Comparison of ENCODE assay signal across 23 cellular contexts in genomic region chr2:178674122-178674521, GRCh38.
A peak's percentile ranks its signal among the peaks of the same experiment; 100 is the strongest.
DNase-seq lines count a peak whose midpoint lies in the region; ATAC-seq, FAIRE-seq and TF ChIP-seq lines count a peak whose summit lies in the region.
"Had no signal": no experiment of that assay in that cellular context is flagged by ENCODE, and none has a peak within 500 bp of the region (broad histone marks: within the 10 kb centered on the region; RNA-seq: fewer than 3 reads in every experiment).

No MANE protein-coding gene starts in this region.

- intact Hi-C loops in HCT116 (cut with micrococcal nuclease): no loop called here
- intact Hi-C loops in CD14-positive monocyte (cut with micrococcal nuclease): no loop called here

- no peaks in the 10 kb centered on the region; the same call in 1 of the 2 replicates for H4K20me1 ChIP-seq in HCT116 (ENCODE audit: insufficient read depth)

- H3K27me3 Mint-ChIP-seq in CD14-positive monocyte (ENCODE audit: low read depth in 3 of 3): peaks cover 0 to 1% (median 0%) of the 10 kb centered on the region in 3 donors
- H3K27me3 Mint-ChIP-seq: activated CD8-positive, alpha-beta memory T cell treated with anti-CD3 and anti-CD28 coated beads, Interleukin-2, amount 10 ng/mL, durations not matched to agents 7 days and 5 days; CD4-positive, CD25-positive, alpha-beta regulatory T cell; IgD-negative memory B cell had no signal

- H3K27ac ChIP-seq in HCT116 (ENCODE audit: low read depth, low read length): no peak overlapping the region
- H3K27ac ChIP-seq: coronary artery, neutrophil, sigmoid colon, thoracic aorta had no signal

- H3K4me3 ChIP-seq in HCT116 (replicated peaks in 1 of 2; ENCODE audit: low read depth in 1 of 2, low read length in 2 of 2): no peak overlapping the region
- H3K4me3 ChIP-seq: coronary artery, GM12878, sigmoid colon, thoracic aorta had no signal

- no peak overlapping the region for H3K9ac ChIP-seq in HCT116 (ENCODE audit: low read length)

- no peaks in the 10 kb centered on the region for H3K36me3 Mint-ChIP-seq in CD14-positive monocyte
- H3K36me3 Mint-ChIP-seq: activated CD8-positive, alpha-beta memory T cell treated with anti-CD3 and anti-CD28 coated beads, Interleukin-2, amount 10 ng/mL, durations not matched to agents 7 days and 5 days had no signal

- no peak overlapping the region for H3K27ac Mint-ChIP-seq in CD14-positive monocyte
- H3K27ac Mint-ChIP-seq: activated CD8-positive, alpha-beta memory T cell treated with anti-CD3 and anti-CD28 coated beads, Interleukin-2, amount 10 ng/mL, durations not matched to agents 7 days and 5 days; CD4-positive, CD25-positive, alpha-beta regulatory T cell; IgD-negative memory B cell had no signal

- no peaks in the 10 kb centered on the region for H3K9me3 Mint-ChIP-seq in CD14-positive monocyte

- H3K79me2 ChIP-seq in HCT116 (ENCODE audit: insufficient read depth, low read length): no peaks in the 10 kb centered on the region

- no peak for ATAC-seq in HCT116
- ATAC-seq: activated CD8-positive, alpha-beta memory T cell treated with anti-CD3 and anti-CD28 coated beads, Interleukin-2, amount 10 ng/mL, durations not matched to agents 7 days and 5 days; GM12878 had no signal

- peak; percentile 17 for TF ChIP-seq CTCF in D721Med (IDR thresholded peaks at IDR 0.05; ENCODE audit: insufficient read depth, missing control alignments)
- peak; percentile 9 to 40 (median 37); a peak in 3 of 6 replicates for TF ChIP-seq CTCF in HCT116 (IDR thresholded peaks at IDR 0.05 in 2 of 3, conservative IDR thresholded peaks at IDR 0.05 in 1 of 3; ENCODE audit: borderline replicate concordance in 1 of 3, insufficient read depth in 1 of 3, low read depth in 2 of 3, low read length in 2 of 3)
- no peak for TF ChIP-seq CTCF in CD14-positive monocyte (IDR thresholded peaks at IDR 0.05)

- H2AFZ ChIP-seq in HCT116 (ENCODE audit: low read depth, low read length, poor library complexity, severe bottlenecking): no peak overlapping the region

- BruUV-seq in HCT116 (replicated peaks; lab: Mats Ljungman, UMichigan): no TSS peak

- DNase-seq in D721Med (ENCODE audit: insufficient read length, low spot score): no peak
- DNase-seq in HCT116 (ENCODE audit: low read depth, low spot score): peak; percentile 3
- peak; percentile 15 for DNase-seq in SK-MEL-5 (ENCODE audit: low read depth, low spot score)
- peak; percentile 14 for DNase-seq in iPS-NIHi11 (ENCODE audit: low spot score)
- no peak for DNase-seq in CD14-positive monocyte (ENCODE audit: low spot score)
- no peak for DNase-seq in SW480 (ENCODE audit: low spot score)
- DNase-seq in stimulated activated naive CD4-positive, alpha-beta T cell (lab: John Stamatoyannopoulos, UW): no peak
- DNase-seq: activated CD8-positive, alpha-beta memory T cell treated with anti-CD3 and anti-CD28 coated beads, Interleukin-2, amount 10 ng/mL, durations not matched to agents 7 days and 5 days; activated gamma-delta T cell treated with Interleukin-2 at 50 U/mL for 16 hours; aorta; CD4-positive, CD25-positive, alpha-beta regulatory T cell; erythroblast; head of caudate nucleus; kidney; NCI-H1105; NCI-H226; sigmoid colon; stimulated activated CD8-positive, alpha-beta memory T cell treated with anti-CD3 and anti-CD28 coated beads, Interleukin-4, amount 100 ng/mL, for 48 hours had no signal

- POLR2A ChIA-PET in HCT116 (lab: Charles Lee): no interaction called here

- in situ Hi-C loops in SK-MEL-5 (cut with HindIII; ENCODE audit: low pct_unique_long_range_greater_than_20kb, low sequenced_read_pairs): no loop called here

- peaks cover 53% of the 10 kb centered on the region for H3K27me3 ChIP-seq in HCT116 (ENCODE audit: insufficient read depth, low read length)
- H3K27me3 ChIP-seq: neutrophil, sigmoid colon had no signal

- H3K4me1 ChIP-seq in HCT116 (ENCODE audit: control insufficient read depth in 1 of 2, insufficient read depth in 2 of 2, low read length in 2 of 2): no peaks in the 10 kb centered on the region
- H3K4me1 ChIP-seq: sigmoid colon had no signal

- TF ChIP-seq RAD21 in HCT116 (IDR thresholded peaks at IDR 0.05; ENCODE audit: low read depth): peak; percentile 33; the same call in 1 of the 2 replicates

- TF ChIP-seq POLR2A in HCT116 (IDR thresholded peaks at IDR 0.05; ENCODE audit: borderline replicate concordance, extremely low read depth, insufficient read depth, insufficient read length): no peak

- CTCF ChIA-PET in HCT116 (lab: Charles Lee): interaction anchor here (1.5 kb wide), 2 partner anchors 10 to 27 kb away, joined by 3 to 8 read pairs; no protein-coding TSS in a partner anchor

- RAD21 ChIA-PET in HCT116 (lab: Charles Lee; ENCODE audit: low non-redundant PET in 1 of 2, low total read pairs in 2 of 2, uncharacterized antibody in 2 of 2, unreplicated experiment in 2 of 2): no interaction called here

- no peak overlapping the region for H3K4me2 ChIP-seq in HCT116 (ENCODE audit: low read length)

- no peaks in the 10 kb centered on the region for H3K4me1 Mint-ChIP-seq in CD14-positive monocyte
- H3K4me1 Mint-ChIP-seq: activated CD8-positive, alpha-beta memory T cell treated with anti-CD3 and anti-CD28 coated beads, Interleukin-2, amount 10 ng/mL, durations not matched to agents 7 days and 5 days had no signal

- H3K9me3 ChIP-seq in HCT116 (ENCODE audit: control insufficient read depth in 1 of 2, insufficient read depth in 1 of 2, low read depth in 1 of 2, low read length in 2 of 2): no peaks in the 10 kb centered on the region
- H3K9me3 ChIP-seq: sigmoid colon, thoracic aorta had no signal

- H3K36me3 ChIP-seq in HCT116 (ENCODE audit: control insufficient read depth in 1 of 2, insufficient read depth in 2 of 2, low read length in 2 of 2): no peaks in the 10 kb centered on the region
- H3K36me3 ChIP-seq: neutrophil, sigmoid colon, thoracic aorta had no signal

- FAIRE-seq in D721Med (lab: Jason Lieb, UNC): no peak
- FAIRE-seq: GM12878, kidney had no signal

- H3K4me3 Mint-ChIP-seq in CD14-positive monocyte: no peak overlapping the region
- H3K4me3 Mint-ChIP-seq: activated CD8-positive, alpha-beta memory T cell treated with anti-CD3 and anti-CD28 coated beads, Interleukin-2, amount 10 ng/mL, durations not matched to agents 7 days and 5 days; CD4-positive, CD25-positive, alpha-beta regulatory T cell; IgD-negative memory B cell had no signal

- no peaks in the 10 kb centered on the region for H3K9me2 ChIP-seq in HCT116 (ENCODE audit: insufficient read depth)

TF ChIP-seq in HCT116, 20 proteins besides CTCF, POLR2A, EP300 and RAD21 (continues in another document):
- TF ChIP-seq TCF7L2 (IDR thresholded peaks at IDR 0.05; ENCODE audit: borderline replicate concordance, extremely low read depth, insufficient read depth, insufficient read length): no peak
- TF ChIP-seq REST (IDR thresholded peaks at IDR 0.05; ENCODE audit: low read depth): no peak
- TF ChIP-seq POLR2AphosphoS5 (IDR thresholded peaks at IDR 0.05; ENCODE audit: low read depth, low read length): no peak
- no peak for TF ChIP-seq JUND (IDR thresholded peaks at IDR 0.05)
- no peak for TF ChIP-seq CBX3 (IDR thresholded peaks at IDR 0.05; ENCODE audit: low read depth)
- no peak for TF ChIP-seq EGR1 (IDR thresholded peaks at IDR 0.05; ENCODE audit: low read depth)
- no peak for TF ChIP-seq SRF (IDR thresholded peaks at IDR 0.05; ENCODE audit: low read depth)
- no peak for TF ChIP-seq ATF3 (IDR thresholded peaks at IDR 0.05)
- TF ChIP-seq ZNF274 (IDR thresholded peaks at IDR 0.05; ENCODE audit: low read depth, low read length): no peak
- no peak for TF ChIP-seq SIN3A (IDR thresholded peaks at IDR 0.05; ENCODE audit: low read depth)
- no peak for TF ChIP-seq ZFX (IDR thresholded peaks at IDR 0.05)
- no peak for TF ChIP-seq ELF1 (IDR thresholded peaks at IDR 0.05; ENCODE audit: borderline replicate concordance, low read depth)
- no peak for TF ChIP-seq EZH2 (IDR thresholded peaks at IDR 0.05)
- TF ChIP-seq FOSL1 (IDR thresholded peaks at IDR 0.05; ENCODE audit: low read depth): no peak
- no peak for TF ChIP-seq MAX (IDR thresholded peaks at IDR 0.05)
- TF ChIP-seq CEBPB (IDR thresholded peaks at IDR 0.05; ENCODE audit: low read depth): no peak
- no peak for TF ChIP-seq YY1 (IDR thresholded peaks at IDR 0.05; ENCODE audit: extremely low read depth, insufficient replicate concordance, low read depth, low read length)

Comparison
In these comparisons a context has a peak if more than half of its experiments do, and no peak if none do; other contexts are left out.
1. DNase-seq: peak in HCT116 (single experiment), SK-MEL-5 (single experiment) and iPS-NIHi11 (single experiment); none in D721Med (single experiment), CD14-positive monocyte (single experiment), SW480 (single experiment) and stimulated activated naive CD4-positive, alpha-beta T cell (0 of 6).